21 cellular contexts compared by ENCODE assay signal in genomic region chr10:70906031-70906804, GRCh38.
"Had no signal": no experiment of that assay in that cellular context is flagged by ENCODE, and none has a peak within 500 bp of the region (broad histone marks: within the 10 kb centered on the region; RNA-seq: fewer than 3 reads in every experiment).

No MANE protein-coding gene starts in this region.

- DNase-seq: activated CD4-positive, alpha-beta T cell treated with anti-CD3 and anti-CD28 coated beads for 36 hours; activated CD4-positive, alpha-beta T cell treated with anti-CD3 and anti-CD28 coated beads, Interleukin-2, amount 50 U/mL, for 4 hours; activated CD8-positive, alpha-beta memory T cell treated with anti-CD3 and anti-CD28 coated beads for 24 hours; activated CD8-positive, alpha-beta memory T cell treated with anti-CD3 and anti-CD28 coated beads, Interleukin-2, amount 50 U/mL, for 4 hours; activated naive CD4-positive, alpha-beta T cell treated with Interleukin-2 at 50 U/mL for 16 hours; activated T-cell treated with anti-CD3 and anti-CD28 coated beads, Interleukin-2, amount 50 U/mL, for 24 hours; anterior cingulate cortex; naive thymus-derived CD8-positive, alpha-beta T cell; stimulated activated CD4-positive, alpha-beta T cell treated with anti-CD3 and anti-CD28 coated beads, Interleukin-2, amount 100 ng/mL, for 24 hours; T-helper 1 cell; testis; WERI-Rb-1 had no signal

- H3K4me1 ChIP-seq: prostate gland, testis had no signal

- H3K27me3 ChIP-seq: body of pancreas, cardiac muscle cell, neural progenitor cell, testis had no signal

- H3K36me3 ChIP-seq: cardiac muscle cell, neural progenitor cell, prostate gland, WERI-Rb-1 had no signal

- H3K4me3 ChIP-seq: body of pancreas, cardiac muscle cell, lung, neural progenitor cell, prostate gland, skin epidermis, testis had no signal

- H3K27ac ChIP-seq: body of pancreas, cardiac muscle cell, neural progenitor cell, prostate gland, skin epidermis, testis had no signal

- ATAC-seq: activated CD4-positive, alpha-beta T cell treated with anti-CD3 and anti-CD28 coated beads for 36 hours; activated T-helper 17 cell treated with anti-CD3 and anti-CD28 coated beads, Interleukin-2, amount 50 U/mL, for 72 hours; body of pancreas; left lobe of liver; naive thymus-derived CD8-positive, alpha-beta T cell; stimulated activated memory B cell treated with anti-CD40 and anti-IgM and Interleukin-4, amounts not matched to agents 10 μg/mL and 1 μg/mL and 100 μg/mL, for 72 hours had no signal

- H3K9me3 ChIP-seq: body of pancreas, prostate gland, testis had no signal
